8 cellular contexts compared by ENCODE assay signal in genomic region chr20:53739799-53740785, GRCh38.
DNase-seq lines count a peak whose midpoint lies in the region; ATAC-seq, FAIRE-seq and TF ChIP-seq lines count a peak whose summit lies in the region.

No MANE protein-coding gene starts in this region.

- peaks cover 75% of the 10 kb centered on the region for H3K4me1 Mint-ChIP-seq in activated B cell treated with CpG ODN at 0.5 μM for 24 hours

- H3K9ac ChIP-seq in HUES48 (ENCODE audit: low read depth, low read length): peak overlapping the region; percentile 42
- peak overlapping the region; percentile 70 for H3K9ac ChIP-seq in HepG2 (ENCODE audit: insufficient read depth, low read depth, low read length)

- intact Hi-C loops in activated B cell treated with CpG ODN at 0.5 μM for 24 hours (cut with micrococcal nuclease): loop anchor here (1.0 to 5.0 kb wide), 5 partner anchors 11 to 177 kb away; no protein-coding TSS in a partner anchor
- intact Hi-C loops in HepG2 (cut with micrococcal nuclease; ENCODE audit: unreplicated experiment): loop anchor here (2.0 to 5.0 kb wide), 6 partner anchors 47 to 201 kb away; no protein-coding TSS in a partner anchor
- intact Hi-C loops in lower leg skin (cut with DNase I; ENCODE audit: low total_unique reads): no loop called here

- H3K27me3 ChIP-seq in AG04450 (ENCODE audit: control insufficient read depth, insufficient read depth, low read length) (no peaks in the 10 kb centered on the region), HUES48 (ENCODE audit: control insufficient read depth, insufficient read depth, low read length) (no peaks in the 10 kb centered on the region), HepG2 (ENCODE audit: control insufficient read depth in 1 of 2, insufficient read depth in 2 of 2, low read length in 2 of 2) (no peaks in the 10 kb centered on the region; a peak in 1 of 5 replicates), H7 (ENCODE audit: control insufficient read depth, insufficient read depth, low read length) (no peaks in the 10 kb centered on the region)

- no peaks in the 10 kb centered on the region for H3K79me2 ChIP-seq in HepG2 (ENCODE audit: insufficient read depth, low read length)

- no peaks in the 10 kb centered on the region for H3K27me3 Mint-ChIP-seq in activated B cell treated with CpG ODN at 0.5 μM for 24 hours

- POLR2A ChIA-PET in AG04450 (lab: Yijun Ruan, JAX): no interaction called here
- POLR2A ChIA-PET in activated B cell treated with CpG ODN at 0.5 μM for 24 hours (lab: Charles Lee): interaction anchor here (0.6 to 4.2 kb wide), 12 partner anchors 9 to 195 kb away, joined by 3 to 20 read pairs (median 3); no protein-coding TSS in a partner anchor
- POLR2A ChIA-PET in HepG2 (lab: Yijun Ruan, JAX): interaction anchor here (1.0 to 6.4 kb wide), 24 partner anchors 10 to 364 kb away, joined by 3 to 51 read pairs (median 7); partner anchors contain the start of gene ZNF217

- H3K36me3 ChIP-seq in HUES48 (ENCODE audit: control insufficient read depth, insufficient read depth, low read length) (no peaks in the 10 kb centered on the region), HepG2 (replicated peaks in 1 of 2; ENCODE audit: control insufficient read depth in 1 of 2, insufficient read depth in 2 of 2, low read length in 2 of 2) (no peaks in the 10 kb centered on the region), H7 (replicated peaks; ENCODE audit: control insufficient read depth, insufficient read depth, low read length) (no peaks in the 10 kb centered on the region)

- H3K27ac ChIP-seq in AG04450 (ENCODE audit: low read depth, low read length) (no peak overlapping the region), HUES48 (ENCODE audit: low read depth, low read length) (peak overlapping the region; percentile 92), HepG2 (ENCODE audit: extremely low read length, insufficient read depth, low read length) (peak overlapping the region; percentile 73)

- H3K4me2 ChIP-seq in HepG2 (ENCODE audit: low read depth, low read length): peak overlapping the region; percentile 92

- TF ChIP-seq POLR2A in HepG2 (IDR thresholded peaks at IDR 0.05; ENCODE audit: insufficient read depth in 1 of 2, low read depth in 2 of 2, low read length in 2 of 2) (no peak), lower leg skin (IDR thresholded peaks at IDR 0.05) (no peak)

- DNase-seq in AG04450 (ENCODE audit: low read depth, low spot score) (no peak), activated B cell treated with CpG ODN at 0.5 μM for 24 hours (no peak), HepG2 (ENCODE audit: low spot score) (no peak), frontal cortex (ENCODE audit: low spot score in 2 of 2) (no peak), H7 (no peak), lower leg skin (ENCODE audit: low spot score in 2 of 2) (no peak)

- H3K4me1 ChIP-seq in HUES48 (ENCODE audit: control insufficient read depth, insufficient read depth, low read length): peaks cover 72% of the 10 kb centered on the region
- peaks cover 67% of the 10 kb centered on the region for H3K4me1 ChIP-seq in HepG2 (ENCODE audit: insufficient read depth, low read length)

- no peak for TF ChIP-seq RAD21 in HepG2 (CRISPR knock-in tag; IDR thresholded peaks at IDR 0.05)

- peak overlapping the region; percentile 82 for H3K4me3 Mint-ChIP-seq in activated B cell treated with CpG ODN at 0.5 μM for 24 hours

- BruUV-seq in HepG2 (replicated peaks; lab: Mats Ljungman, UMichigan): no TSS peak

- CTCF ChIA-PET in AG04450 (lab: Charles Lee): interaction anchor here (1.0 to 2.7 kb wide), 3 partner anchors 8 to 130 kb away, joined by 3 to 7 read pairs (median 6); no protein-coding TSS in a partner anchor
- CTCF ChIA-PET in activated B cell treated with CpG ODN at 0.5 μM for 24 hours (lab: Charles Lee): interaction anchor here (1.0 to 1.4 kb wide), 3 partner anchors 11 to 160 kb away, joined by 3 to 5 read pairs (median 4); no protein-coding TSS in a partner anchor
- CTCF ChIA-PET in HepG2 (lab: Yijun Ruan, JAX; ENCODE audit: low intra/inter-chr PET ratio, low total read pairs): no interaction called here

- H2AFZ ChIP-seq in HepG2 (ENCODE audit: low read length): peak overlapping the region; percentile 81

- TF ChIP-seq EP300 in HepG2 (IDR thresholded peaks at IDR 0.05; ENCODE audit: low read depth in 2 of 2, low read length in 2 of 2) (no peak; a peak in 1 of 4 replicates), HepG2 (CRISPR knock-in tag; IDR thresholded peaks at IDR 0.05; ENCODE audit: borderline replicate concordance) (no peak)

- FAIRE-seq in HepG2 (lab: Jason Lieb, UNC) (peak; percentile 12), frontal cortex (lab: Jason Lieb, UNC) (no peak)

- WGBS in HepG2 (ENCODE audit: low lambda C conversion rate): 2% methylated on average over 16 of the region's 16 CpGs
- WGBS in lower leg skin, 2 donors: 24 to 32% methylated on average over 16 of the region's 16 CpGs

- H3K9me3 Mint-ChIP-seq in activated B cell treated with CpG ODN at 0.5 μM for 24 hours: no peaks in the 10 kb centered on the region

- peak; percentile 44 for ATAC-seq in GM19043 (IDR thresholded peaks at IDR 0.05; ENCODE audit: low read depth, unreplicated experiment)
- ATAC-seq in activated B cell treated with CpG ODN at 0.5 μM for 24 hours (ENCODE audit: low read depth): peak; percentile 58
- peak; percentile 18 for ATAC-seq in HepG2

- H3K9me3 ChIP-seq in AG04450 (ENCODE audit: control insufficient read depth, insufficient read depth, low read length) (no peaks in the 10 kb centered on the region), HUES48 (ENCODE audit: control insufficient read depth, insufficient read depth, low read length) (no peaks in the 10 kb centered on the region), HepG2 (ENCODE audit: low read length) (no peaks in the 10 kb centered on the region)

- H4K20me1 ChIP-seq in HepG2 (ENCODE audit: insufficient read depth, low read length): no peaks in the 10 kb centered on the region

- TF ChIP-seq CTCF in AG04450 (IDR thresholded peaks at IDR 0.05; ENCODE audit: low read depth, low read length) (no peak), activated B cell treated with CpG ODN at 0.5 μM for 24 hours (IDR thresholded peaks at IDR 0.05) (no peak), HepG2 (CRISPR knock-in tag; IDR thresholded peaks at IDR 0.05) (no peak), lower leg skin (IDR thresholded peaks at IDR 0.05) (no peak)

- in situ Hi-C loops in HepG2 (cut with HindIII; ENCODE audit: extremely low pct_ligation_motif_present, low pct_unique_long_range_greater_than_20kb): no loop called here

- no peaks in the 10 kb centered on the region for H3K36me3 Mint-ChIP-seq in activated B cell treated with CpG ODN at 0.5 μM for 24 hours (ENCODE audit: low read depth)

- H3K27ac Mint-ChIP-seq in activated B cell treated with CpG ODN at 0.5 μM for 24 hours: peak overlapping the region; percentile 97

- peak overlapping the region; percentile 3; the same call in 1 of the 2 replicates for H3K4me3 ChIP-seq in AG04450 (ENCODE audit: low read depth, low read length)
- peak overlapping the region; percentile 32 for H3K4me3 ChIP-seq in HUES48 (ENCODE audit: low read depth, low read length)
- H3K4me3 ChIP-seq in HepG2 (replicated peaks in 1 of 3; ENCODE audit: insufficient read depth in 1 of 3, low read depth in 2 of 3, low read length in 3 of 3): peak overlapping the region; percentile 45 to 59 (median 45)
- no peak overlapping the region for H3K4me3 ChIP-seq in H7 (ENCODE audit: insufficient read depth, low read depth, low read length)
- no peak overlapping the region for H3K4me3 ChIP-seq in lower leg skin (ENCODE audit: low read depth, poor library complexity, severe bottlenecking)

TF ChIP-seq in HepG2, 621 proteins besides CTCF, POLR2A, EP300 and RAD21 (continues in another document):
- TF ChIP-seq TBX2 (CRISPR knock-in tag; IDR thresholded peaks at IDR 0.05; ENCODE audit: borderline replicate concordance) (peak; percentile 32; the same call in 1 of the 2 replicates), CREM (IDR thresholded peaks at IDR 0.05) (peak; percentile 21; the same call in 1 of the 2 replicates), CREM (CRISPR knock-in tag; IDR thresholded peaks at IDR 0.05) (no peak), KLF6 (CRISPR knock-in tag; IDR thresholded peaks at IDR 0.05) (0 out of 2 replicates have a peak, but pooled peaks have one; percentile 17), ZNF773 (CRISPR knock-in tag; IDR thresholded peaks at IDR 0.05; ENCODE audit: borderline replicate concordance) (no peak), KMT2A (CRISPR knock-in tag; IDR thresholded peaks at IDR 0.05) (peak; percentile 63; the same call in 1 of the 2 replicates), FOSL1 (CRISPR knock-in tag; IDR thresholded peaks at IDR 0.05; ENCODE audit: borderline replicate concordance) (no peak), HCFC1 (IDR thresholded peaks at IDR 0.05; ENCODE audit: low read depth, low read length) (0 out of 2 replicates have a peak, but pooled peaks have one; percentile 4), ZNF224 (CRISPR knock-in tag; IDR thresholded peaks at IDR 0.05) (no peak), ZGPAT (CRISPR knock-in tag; IDR thresholded peaks at IDR 0.05) (peak; percentile 5; the same call in 1 of the 2 replicates)
- TF ChIP-seq, protein P1, sequence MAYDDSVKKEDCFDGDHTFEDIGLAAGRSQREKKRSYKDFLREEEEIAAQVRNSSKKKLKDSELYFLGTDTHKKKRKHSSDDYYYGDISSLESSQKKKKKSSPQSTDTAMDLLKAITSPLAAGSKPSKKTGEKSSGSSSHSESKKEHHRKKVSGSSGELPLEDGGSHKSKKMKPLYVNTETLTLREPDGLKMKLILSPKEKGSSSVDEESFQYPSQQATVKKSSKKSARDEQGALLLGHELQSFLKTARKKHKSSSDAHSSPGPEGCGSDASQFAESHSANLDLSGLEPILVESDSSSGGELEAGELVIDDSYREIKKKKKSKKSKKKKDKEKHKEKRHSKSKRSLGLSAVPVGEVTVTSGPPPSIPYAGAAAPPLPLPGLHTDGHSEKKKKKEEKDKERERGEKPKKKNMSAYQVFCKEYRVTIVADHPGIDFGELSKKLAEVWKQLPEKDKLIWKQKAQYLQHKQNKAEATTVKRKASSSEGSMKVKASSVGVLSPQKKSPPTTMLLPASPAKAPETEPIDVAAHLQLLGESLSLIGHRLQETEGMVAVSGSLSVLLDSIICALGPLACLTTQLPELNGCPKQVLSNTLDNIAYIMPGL (CRISPR knock-in tag; IDR thresholded peaks at IDR 0.05; ENCODE audit: borderline replicate concordance in 1 of 2, low read depth in 1 of 2): peak in 1 of 2 experiments; percentile 33; a peak in 1 of 4 replicates

Comparison
In these comparisons a context has a peak if more than half of its experiments do, and no peak if none do; other contexts are left out.
1. H3K4me3 ChIP-seq: peak in AG04450 (single experiment), HUES48 (single experiment) and HepG2 (3 of 3); none in H7 (single experiment) and lower leg skin (single experiment).
2. Peak in every context shown above with its lines, with median percentiles within 50 percentile points of each other: ATAC-seq.